In genomic region chr2:67840460-67841068, GRCh38 we compare ENCODE assay signal across 8 cellular contexts.
DNase-seq lines count a peak whose midpoint lies in the region; ATAC-seq and TF ChIP-seq lines count a peak whose summit lies in the region.

No MANE protein-coding gene starts in this region.

- peak; percentile 92 for TF ChIP-seq CTCF in foreskin keratinocyte (conservative IDR thresholded peaks at IDR 0.05)

- H3K4me3 Mint-ChIP-seq in activated naive CD4-positive, alpha-beta T cell treated with anti-CD3 and anti-CD28 coated beads, Interleukin-2, amount 10 ng/mL, durations not matched to agents 7 days and 5 days = no peak overlapping the region
- no peak overlapping the region for H3K4me3 Mint-ChIP-seq in activated CD4-positive, alpha-beta T cell treated with anti-CD3 and anti-CD28 coated beads, Interleukin-2, amount 10 ng/mL, durations not matched to agents 7 days and 5 days

- DNase-seq in activated naive CD4-positive, alpha-beta T cell treated with anti-CD3 and anti-CD28 coated beads, Interleukin-2, amount 10 ng/mL, durations not matched to agents 7 days and 5 days = peak; percentile 35
- DNase-seq in activated naive CD4-positive, alpha-beta T cell treated with Interleukin-2 at 50 U/mL for 16 hours = no peak
- peak; percentile 65 for DNase-seq in NCI-H187 treated with DMSO at 0.1 percent for 48 hours (lab: John Stamatoyannopoulos, UW)
- DNase-seq in activated CD4-positive, alpha-beta T cell treated with anti-CD3 and anti-CD28 coated beads, Interleukin-2, amount 10 ng/mL, durations not matched to agents 7 days and 5 days = peak; percentile 8
- peak in 1 of 2 donors; percentile 50 for DNase-seq in foreskin keratinocyte
- peak in 30 of 56 donors; percentile 1 to 59 (median 14) for DNase-seq in nucleus accumbens (lab: John Stamatoyannopoulos, UW)
- no peak for DNase-seq in T1000 (lab: John Stamatoyannopoulos, UW)

- POLR2A ChIA-PET in activated CD4-positive, alpha-beta T cell treated with anti-CD3 and anti-CD28 coated beads, Interleukin-2, amount 10 ng/mL, durations not matched to agents 7 days and 5 days (lab: Charles Lee) = no interaction called here

- H3K4me1 ChIP-seq in foreskin keratinocyte = no peaks in the 10 kb centered on the region

- no peaks in the 10 kb centered on the region for H3K4me1 Mint-ChIP-seq in activated naive CD4-positive, alpha-beta T cell treated with anti-CD3 and anti-CD28 coated beads, Interleukin-2, amount 10 ng/mL, durations not matched to agents 7 days and 5 days
- H3K4me1 Mint-ChIP-seq in activated CD4-positive, alpha-beta T cell treated with anti-CD3 and anti-CD28 coated beads, Interleukin-2, amount 10 ng/mL, durations not matched to agents 7 days and 5 days = no peaks in the 10 kb centered on the region

- no peaks in the 10 kb centered on the region for H3K27me3 ChIP-seq in foreskin keratinocyte

- H3K36me3 Mint-ChIP-seq in activated naive CD4-positive, alpha-beta T cell treated with anti-CD3 and anti-CD28 coated beads, Interleukin-2, amount 10 ng/mL, durations not matched to agents 7 days and 5 days = no peaks in the 10 kb centered on the region
- H3K36me3 Mint-ChIP-seq in activated CD4-positive, alpha-beta T cell treated with anti-CD3 and anti-CD28 coated beads, Interleukin-2, amount 10 ng/mL, durations not matched to agents 7 days and 5 days (ENCODE audit: low read depth) = no peaks in the 10 kb centered on the region

- no peak overlapping the region for H3K27ac ChIP-seq in foreskin keratinocyte

- H3K27ac Mint-ChIP-seq in activated naive CD4-positive, alpha-beta T cell treated with anti-CD3 and anti-CD28 coated beads, Interleukin-2, amount 10 ng/mL, durations not matched to agents 7 days and 5 days = no peak overlapping the region
- H3K27ac Mint-ChIP-seq in activated CD4-positive, alpha-beta T cell treated with anti-CD3 and anti-CD28 coated beads, Interleukin-2, amount 10 ng/mL, durations not matched to agents 7 days and 5 days = no peak overlapping the region

- H3K27me3 Mint-ChIP-seq in activated naive CD4-positive, alpha-beta T cell treated with anti-CD3 and anti-CD28 coated beads, Interleukin-2, amount 10 ng/mL, durations not matched to agents 7 days and 5 days = no peaks in the 10 kb centered on the region
- peaks cover 2% of the 10 kb centered on the region for H3K27me3 Mint-ChIP-seq in activated CD4-positive, alpha-beta T cell treated with anti-CD3 and anti-CD28 coated beads, Interleukin-2, amount 10 ng/mL, durations not matched to agents 7 days and 5 days

- no peaks in the 10 kb centered on the region for H3K9me3 Mint-ChIP-seq in activated naive CD4-positive, alpha-beta T cell treated with anti-CD3 and anti-CD28 coated beads, Interleukin-2, amount 10 ng/mL, durations not matched to agents 7 days and 5 days
- no peaks in the 10 kb centered on the region for H3K9me3 Mint-ChIP-seq in activated CD4-positive, alpha-beta T cell treated with anti-CD3 and anti-CD28 coated beads, Interleukin-2, amount 10 ng/mL, durations not matched to agents 7 days and 5 days

- ATAC-seq in HG02571 (IDR thresholded peaks at IDR 0.05; ENCODE audit: unreplicated experiment) (peak; percentile 74), foreskin keratinocyte (peak; percentile 93)

- CTCF ChIA-PET in activated naive CD4-positive, alpha-beta T cell treated with anti-CD3 and anti-CD28 coated beads, Interleukin-2, amount 10 ng/mL, durations not matched to agents 7 days and 5 days (lab: Charles Lee) = no interaction called here
- CTCF ChIA-PET in activated CD4-positive, alpha-beta T cell treated with anti-CD3 and anti-CD28 coated beads, Interleukin-2, amount 10 ng/mL, durations not matched to agents 7 days and 5 days (lab: Charles Lee) = no interaction called here

Comparison
In these comparisons a context has a peak if more than half of its experiments do, and no peak if none do; other contexts are left out.
1. DNase-seq: peak in activated naive CD4-positive, alpha-beta T cell treated with anti-CD3 and anti-CD28 coated beads, Interleukin-2, amount 10 ng/mL, durations not matched to agents 7 days and 5 days (single experiment), NCI-H187 treated with DMSO at 0.1 percent for 48 hours (single experiment), activated CD4-positive, alpha-beta T cell treated with anti-CD3 and anti-CD28 coated beads, Interleukin-2, amount 10 ng/mL, durations not matched to agents 7 days and 5 days (single experiment) and nucleus accumbens (30 of 56); none in activated naive CD4-positive, alpha-beta T cell treated with Interleukin-2 at 50 U/mL for 16 hours (single experiment) and T1000 (single experiment).